14 cellular contexts compared by ENCODE assay signal in the genomic region with DNA sequence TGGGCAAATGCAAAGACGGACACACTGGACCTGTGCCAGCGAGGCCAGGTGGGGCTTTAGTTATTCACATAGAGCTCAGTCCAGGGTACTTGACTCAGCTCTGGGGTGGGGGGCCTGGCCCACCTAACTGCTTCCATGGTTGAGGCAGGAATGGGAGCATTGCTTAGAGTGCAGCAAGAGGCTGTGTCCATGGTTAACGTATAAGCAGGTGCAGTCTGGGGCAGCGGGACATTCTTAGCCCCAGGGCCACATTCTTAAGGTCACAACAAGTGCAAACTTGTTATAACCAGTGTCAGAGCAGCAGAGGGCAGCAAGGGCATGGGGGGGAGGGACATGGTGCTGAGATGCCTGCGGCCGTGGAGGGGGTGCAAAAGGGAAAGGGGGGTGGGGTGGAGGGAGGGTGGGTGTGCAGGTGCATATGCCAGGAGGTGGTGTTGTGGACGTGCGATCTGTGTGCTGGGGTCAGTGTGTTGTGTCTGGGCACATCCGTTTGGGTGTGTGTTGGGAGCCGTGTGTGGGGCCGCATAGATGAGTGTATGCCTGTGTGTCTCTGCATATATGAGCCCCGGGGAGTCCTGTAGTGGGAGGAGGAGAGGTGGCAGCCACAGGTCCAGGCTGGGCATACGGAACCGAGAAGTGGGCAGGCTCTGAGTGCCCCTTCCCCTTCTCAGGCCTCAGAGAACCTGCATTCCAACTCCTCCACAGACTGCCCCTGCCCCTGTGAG. TPM values are rescaled to one million over a fixed set of nuclear protein-coding genes. Genes with fewer than 3 reads are reported as not detected.
A peak's percentile ranks its signal among the peaks of the same experiment; 100 is the strongest.
DNase-seq lines count a peak whose midpoint lies in the region; ATAC-seq and TF ChIP-seq lines count a peak whose summit lies in the region.
"Had no signal": no experiment of that assay in that cellular context is flagged by ENCODE, and none has a peak within 500 bp of the region (broad histone marks: within the 10 kb centered on the region; RNA-seq: fewer than 3 reads in every experiment).

No MANE protein-coding gene starts in this region.

- H3K36me3 Mint-ChIP-seq in natural killer cell treated with Interleukin-12 subunit alpha and Interleukin-12 subunit beta and Interleukin-15 and Interleukin-18, amount 100 ng/mL, for 72 hours, result no peaks in the 10 kb centered on the region
- no peaks in the 10 kb centered on the region for H3K36me3 Mint-ChIP-seq in natural killer cell
- H3K36me3 Mint-ChIP-seq: memory B cell had no signal

- no peaks in the 10 kb centered on the region for H3K36me3 ChIP-seq in tibial nerve
- no peaks in the 10 kb centered on the region for H3K36me3 ChIP-seq in psoas muscle (ENCODE audit: insufficient read depth in 1 of 2, low read depth in 1 of 2)
- H3K36me3 ChIP-seq: suprapubic skin had no signal

- no peaks in the 10 kb centered on the region for H3K9me3 ChIP-seq in tibial nerve
- H3K9me3 ChIP-seq in psoas muscle, result no peaks in the 10 kb centered on the region
- H3K9me3 ChIP-seq: suprapubic skin had no signal

- no peak overlapping the region for H3K27ac Mint-ChIP-seq in natural killer cell treated with Interleukin-12 subunit alpha and Interleukin-12 subunit beta and Interleukin-15 and Interleukin-18, amount 100 ng/mL, for 72 hours
- no peak overlapping the region for H3K27ac Mint-ChIP-seq in natural killer cell
- H3K27ac Mint-ChIP-seq: memory B cell had no signal

- no peaks in the 10 kb centered on the region for H3K9me3 Mint-ChIP-seq in natural killer cell treated with Interleukin-12 subunit alpha and Interleukin-12 subunit beta and Interleukin-15 and Interleukin-18, amount 100 ng/mL, for 72 hours
- H3K9me3 Mint-ChIP-seq in natural killer cell, result no peaks in the 10 kb centered on the region
- H3K9me3 Mint-ChIP-seq: memory B cell had no signal

- TF ChIP-seq CTCF in natural killer cell (IDR thresholded peaks at IDR 0.05) (no peak), tibial nerve (IDR thresholded peaks at IDR 0.05) (peak in 1 of 5 experiments; percentile 5), psoas muscle (IDR thresholded peaks at IDR 0.05) (no peak)

- no peak overlapping the region for H3K4me3 ChIP-seq in tibial nerve
- no peak overlapping the region for H3K4me3 ChIP-seq in psoas muscle
- H3K4me3 ChIP-seq: suprapubic skin had no signal

- no peak for TF ChIP-seq EP300 in tibial nerve (IDR thresholded peaks at IDR 0.05)

- intact Hi-C loops in natural killer cell (cut with micrococcal nuclease), result no loop called here
- intact Hi-C loops in psoas muscle (cut with DNase I), result no loop called here
- intact Hi-C loops in left colon (cut with DNase I, micrococcal nuclease), result no loop called here

- DNase-seq in natural killer cell treated with Interleukin-12 subunit alpha and Interleukin-12 subunit beta and Interleukin-15 and Interleukin-18, amount 100 ng/mL, for 72 hours (ENCODE audit: low spot score), result peak; percentile 25
- DNase-seq in natural killer cell, result no peak
- no peak for DNase-seq in tibial nerve (ENCODE audit: low spot score in 2 of 2)
- no peak for DNase-seq in psoas muscle
- no peak for DNase-seq in left colon
- DNase-seq: ACHN, DMS153, glutamatergic neuron, Kasumi-1, NCI-H2171, PC-3 had no signal

- no peaks in the 10 kb centered on the region for H3K4me1 Mint-ChIP-seq in natural killer cell treated with Interleukin-12 subunit alpha and Interleukin-12 subunit beta and Interleukin-15 and Interleukin-18, amount 100 ng/mL, for 72 hours (ENCODE audit: low read depth in 2 of 2)
- no peaks in the 10 kb centered on the region for H3K4me1 Mint-ChIP-seq in natural killer cell
- H3K4me1 Mint-ChIP-seq: memory B cell had no signal

- peaks cover 0 to 56% (median 7%) of the 10 kb centered on the region in 4 donors for H3K4me1 ChIP-seq in tibial nerve
- no peaks in the 10 kb centered on the region for H3K4me1 ChIP-seq in psoas muscle

- TF ChIP-seq POLR2A in tibial nerve (IDR thresholded peaks at IDR 0.05), result no peak

- WGBS in tibial nerve, 2 donors, result 33 to 44% methylated on average over 13 to 14 of the region's 14 CpGs
- WGBS in psoas muscle, 3 donors, result 57 to 72% (median 59%) methylated on average over 14 of the region's 14 CpGs

- peaks cover 23 to 34% of the 10 kb centered on the region in 2 donors for H3K27me3 Mint-ChIP-seq in natural killer cell treated with Interleukin-12 subunit alpha and Interleukin-12 subunit beta and Interleukin-15 and Interleukin-18, amount 100 ng/mL, for 72 hours
- H3K27me3 Mint-ChIP-seq in natural killer cell (ENCODE audit: low read depth in 2 of 2), result peaks cover 20 to 23% of the 10 kb centered on the region in 2 donors

- H3K27ac ChIP-seq in tibial nerve (peak overlapping the region; percentile 62 to 85 (median 72)), psoas muscle (no peak overlapping the region)
- H3K27ac ChIP-seq: suprapubic skin had no signal

- H3K27me3 ChIP-seq in tibial nerve, result no peaks in the 10 kb centered on the region
- H3K27me3 ChIP-seq in psoas muscle (ENCODE audit: insufficient read depth in 3 of 3, low read length in 2 of 3), result peaks cover 0 to 2% (median 2%) of the 10 kb centered on the region in 3 donors

- no peak overlapping the region for H3K4me3 Mint-ChIP-seq in natural killer cell treated with Interleukin-12 subunit alpha and Interleukin-12 subunit beta and Interleukin-15 and Interleukin-18, amount 100 ng/mL, for 72 hours
- no peak overlapping the region for H3K4me3 Mint-ChIP-seq in natural killer cell
- H3K4me3 Mint-ChIP-seq: memory B cell had no signal

- no peak for ATAC-seq in natural killer cell treated with Interleukin-12 subunit alpha and Interleukin-12 subunit beta and Interleukin-15 and Interleukin-18, amount 100 ng/mL, for 72 hours
- ATAC-seq in natural killer cell (no peak), esophagus mucosa (peak; percentile 21), psoas muscle (no peak), left colon (no peak)
- ATAC-seq: PC-3 had no signal

RNA-seq across cellular contexts. Expression of gene KCNJ10, which starts 8.4 kb away (rescaled TPM):
- under 1 TPM in 1 of 2 donors, not detected in 1; 0.50 TPM for total RNA-seq in natural killer cell treated with Interleukin-12 subunit alpha and Interleukin-12 subunit beta and Interleukin-15 and Interleukin-18, amount 100 ng/mL, for 72 hours
- total RNA-seq in natural killer cell, result not detected
- not detected for total RNA-seq in esophagus mucosa
- total RNA-seq in tibial nerve, result 10 to 100 TPM in 1 of 4 donors, 1 to 10 TPM in 3; 6.5 to 13.5 (median 8.8) TPM
- total RNA-seq in psoas muscle, result under 1 TPM in 2 of 4 donors, not detected in 2; 0.08 to 0.09 TPM
- polyA plus RNA-seq in psoas muscle, result under 1 TPM in 2 of 3 donors, not detected in 1; 0.01 to 0.03 TPM
- under 1 TPM in 1 of 2 donors, not detected in 1; 0.45 TPM for total RNA-seq in left colon
- total RNA-seq: suprapubic skin had no signal

RNA-seq across cellular contexts. Expression of gene KCNJ9, which starts 19.8 kb away (rescaled TPM):
- not detected for total RNA-seq in natural killer cell treated with Interleukin-12 subunit alpha and Interleukin-12 subunit beta and Interleukin-15 and Interleukin-18, amount 100 ng/mL, for 72 hours
- total RNA-seq in natural killer cell (not detected), esophagus mucosa (not detected), tibial nerve (under 1 TPM in 1 of 4 donors, not detected in 3; 0.60 TPM), psoas muscle (not detected), left colon (not detected)
- under 1 TPM in 2 of 3 donors, not detected in 1; 0.01 to 0.04 TPM for polyA plus RNA-seq in psoas muscle
- total RNA-seq: PC-3 had no signal

RNA-seq across cellular contexts. Expression of gene PIGM, which starts 29.7 kb away (rescaled TPM):
- 1 to 10 TPM; 4.9 to 5.6 TPM for total RNA-seq in natural killer cell treated with Interleukin-12 subunit alpha and Interleukin-12 subunit beta and Interleukin-15 and Interleukin-18, amount 100 ng/mL, for 72 hours
- total RNA-seq in natural killer cell (1 to 10 TPM; 3.8 to 5.1 (median 3.9) TPM), esophagus mucosa (3.3 TPM), tibial nerve (1 to 10 TPM; 3.0 to 7.0 (median 4.3) TPM), psoas muscle (1 to 10 TPM in 3 of 4 donors, under 1 TPM in 1; 0.84 to 1.5 (median 1.4) TPM), left colon (1 to 10 TPM; 5.4 to 6.2 TPM)
- 1 to 10 TPM in 2 of 3 donors, under 1 TPM in 1; 0.66 to 1.4 (median 1.3) TPM for polyA plus RNA-seq in psoas muscle

RNA-seq across cellular contexts. Expression of gene IGSF8, which starts 36.9 kb away (rescaled TPM):
- 10 to 100 TPM; 20.6 to 25.8 TPM for total RNA-seq in natural killer cell treated with Interleukin-12 subunit alpha and Interleukin-12 subunit beta and Interleukin-15 and Interleukin-18, amount 100 ng/mL, for 72 hours
- total RNA-seq in natural killer cell, result 10 to 100 TPM; 26.3 to 35.3 (median 32.1) TPM
- 13.7 TPM for total RNA-seq in esophagus mucosa
- total RNA-seq in tibial nerve, result 10 to 100 TPM; 42.6 to 73.9 (median 50.7) TPM
- total RNA-seq in psoas muscle, result 1 to 10 TPM; 4.3 to 8.6 (median 6.4) TPM
- polyA plus RNA-seq in psoas muscle, result 1 to 10 TPM; 4.9 to 6.5 (median 6.4) TPM
- total RNA-seq in left colon, result 10 to 100 TPM; 57.6 to 64.0 TPM

RNA-seq across cellular contexts. Expression of gene ATP1A2, which starts 54.0 kb away (rescaled TPM):
- not detected for total RNA-seq in natural killer cell treated with Interleukin-12 subunit alpha and Interleukin-12 subunit beta and Interleukin-15 and Interleukin-18, amount 100 ng/mL, for 72 hours
- total RNA-seq in natural killer cell, result not detected
- total RNA-seq in esophagus mucosa, result 0.80 TPM
- total RNA-seq in tibial nerve, result 100 to 1,000 TPM; 173 to 211 (median 201) TPM
- total RNA-seq in psoas muscle, result 1,000 to 10,000 TPM in 1 of 4 donors, 100 to 1,000 TPM in 3; 523 to 1,040 (median 587) TPM
- 100 to 1,000 TPM in 2 of 3 donors, 10 to 100 TPM in 1; 52.5 to 194 (median 162) TPM for polyA plus RNA-seq in psoas muscle
- total RNA-seq in left colon, result 10 to 100 TPM in 1 of 2 donors, 1 to 10 TPM in 1; 1.8 to 12.1 TPM
- total RNA-seq: PC-3 had no signal
